ENCODE assay signal across 2 cellular contexts in genomic region chr1:174191255-174191906, GRCh38.
TF ChIP-seq lines count a peak whose summit lies in the region.

No MANE protein-coding gene starts in this region.

TF ChIP-seq in K562, 482 proteins besides CTCF, POLR2A, EP300 and RAD21:
- peak; percentile 72 for TF ChIP-seq RBM25 (IDR thresholded peaks at IDR 0.05; ENCODE audit: low read depth, low read length, severe bottlenecking)
- no peak for TF ChIP-seq RBM22 (IDR thresholded peaks at IDR 0.05; ENCODE audit: low read depth, low read length, poor library complexity, severe bottlenecking)
- no peak for TF ChIP-seq MYNN (IDR thresholded peaks at IDR 0.05)
- no peak for TF ChIP-seq MYNN (CRISPR knock-in tag; IDR thresholded peaks at IDR 0.05)
- TF ChIP-seq NCOA2 (IDR thresholded peaks at IDR 0.05; ENCODE audit: partially characterized antibody in 2 of 2), result peak in 1 of 2 experiments; percentile 31
- no peak for TF ChIP-seq POLR2B (IDR thresholded peaks at IDR 0.05; ENCODE audit: low read depth, partially characterized antibody)
- TF ChIP-seq, protein P1, sequence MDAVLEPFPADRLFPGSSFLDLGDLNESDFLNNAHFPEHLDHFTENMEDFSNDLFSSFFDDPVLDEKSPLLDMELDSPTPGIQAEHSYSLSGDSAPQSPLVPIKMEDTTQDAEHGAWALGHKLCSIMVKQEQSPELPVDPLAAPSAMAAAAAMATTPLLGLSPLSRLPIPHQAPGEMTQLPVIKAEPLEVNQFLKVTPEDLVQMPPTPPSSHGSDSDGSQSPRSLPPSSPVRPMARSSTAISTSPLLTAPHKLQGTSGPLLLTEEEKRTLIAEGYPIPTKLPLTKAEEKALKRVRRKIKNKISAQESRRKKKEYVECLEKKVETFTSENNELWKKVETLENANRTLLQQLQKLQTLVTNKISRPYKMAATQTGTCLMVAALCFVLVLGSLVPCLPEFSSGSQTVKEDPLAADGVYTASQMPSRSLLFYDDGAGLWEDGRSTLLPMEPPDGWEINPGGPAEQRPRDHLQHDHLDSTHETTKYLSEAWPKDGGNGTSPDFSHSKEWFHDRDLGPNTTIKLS (IDR thresholded peaks at IDR 0.05; ENCODE audit: borderline replicate concordance, low read depth), result no peak
- TF ChIP-seq CXXC5 (CRISPR knock-in tag; IDR thresholded peaks at IDR 0.05), result no peak

TF ChIP-seq in HepG2, 621 proteins besides CTCF, POLR2A, EP300 and RAD21:
- TF ChIP-seq FOXA1 (IDR thresholded peaks at IDR 0.05) (no peak), FOXA1 (CRISPR knock-in tag; IDR thresholded peaks at IDR 0.05) (no peak), ADNP (CRISPR knock-in tag; IDR thresholded peaks at IDR 0.05) (no peak), CREM (IDR thresholded peaks at IDR 0.05) (no peak), CREM (CRISPR knock-in tag; IDR thresholded peaks at IDR 0.05) (no peak), CCDC6 (CRISPR knock-in tag; IDR thresholded peaks at IDR 0.05) (no peak), SNAPC2 (CRISPR knock-in tag; IDR thresholded peaks at IDR 0.05) (no peak), ZNF264 (CRISPR knock-in tag; IDR thresholded peaks at IDR 0.05) (no peak), NCOA5 (CRISPR knock-in tag; IDR thresholded peaks at IDR 0.05) (no peak), U2AF2 (IDR thresholded peaks at IDR 0.05; ENCODE audit: low read depth, low read length) (no peak), ZMYM3 (CRISPR knock-in tag; IDR thresholded peaks at IDR 0.05) (no peak), SP2 (CRISPR knock-in tag; IDR thresholded peaks at IDR 0.05) (no peak), CREB1 (IDR thresholded peaks at IDR 0.05) (no peak), CREB1 (CRISPR knock-in tag; IDR thresholded peaks at IDR 0.05) (no peak)
- TF ChIP-seq, protein P2, sequence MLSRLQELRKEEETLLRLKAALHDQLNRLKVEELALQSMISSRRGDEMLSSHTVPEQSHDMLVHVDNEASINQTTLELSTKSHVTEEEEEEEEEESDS (CRISPR knock-in tag; IDR thresholded peaks at IDR 0.05; ENCODE audit: borderline replicate concordance), result no peak
- TF ChIP-seq, protein P3, sequence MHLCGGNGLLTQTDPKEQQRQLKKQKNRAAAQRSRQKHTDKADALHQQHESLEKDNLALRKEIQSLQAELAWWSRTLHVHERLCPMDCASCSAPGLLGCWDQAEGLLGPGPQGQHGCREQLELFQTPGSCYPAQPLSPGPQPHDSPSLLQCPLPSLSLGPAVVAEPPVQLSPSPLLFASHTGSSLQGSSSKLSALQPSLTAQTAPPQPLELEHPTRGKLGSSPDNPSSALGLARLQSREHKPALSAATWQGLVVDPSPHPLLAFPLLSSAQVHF (CRISPR knock-in tag; IDR thresholded peaks at IDR 0.05), result no peak
- TF ChIP-seq, protein P4, sequence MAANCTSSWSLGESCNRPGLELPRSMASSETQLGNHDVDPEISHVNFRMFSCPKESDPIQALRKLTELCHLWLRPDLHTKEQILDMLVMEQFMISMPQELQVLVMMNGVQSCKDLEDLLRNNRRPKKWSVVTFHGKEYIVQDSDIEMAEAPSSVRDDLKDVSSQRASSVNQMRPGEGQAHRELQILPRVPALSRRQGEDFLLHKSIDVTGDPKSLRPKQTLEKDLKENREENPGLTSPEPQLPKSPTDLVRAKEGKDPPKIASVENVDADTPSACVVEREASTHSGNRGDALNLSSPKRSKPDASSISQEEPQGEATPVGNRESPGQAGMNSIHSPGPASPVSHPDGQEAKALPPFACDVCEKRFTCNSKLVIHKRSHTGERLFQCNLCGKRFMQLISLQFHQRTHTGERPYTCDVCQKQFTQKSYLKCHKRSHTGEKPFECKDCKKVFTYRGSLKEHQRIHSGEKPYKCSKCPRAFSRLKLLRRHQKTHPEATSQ (CRISPR knock-in tag; IDR thresholded peaks at IDR 0.05; ENCODE audit: borderline replicate concordance), result no peak
